In the genomic region with DNA sequence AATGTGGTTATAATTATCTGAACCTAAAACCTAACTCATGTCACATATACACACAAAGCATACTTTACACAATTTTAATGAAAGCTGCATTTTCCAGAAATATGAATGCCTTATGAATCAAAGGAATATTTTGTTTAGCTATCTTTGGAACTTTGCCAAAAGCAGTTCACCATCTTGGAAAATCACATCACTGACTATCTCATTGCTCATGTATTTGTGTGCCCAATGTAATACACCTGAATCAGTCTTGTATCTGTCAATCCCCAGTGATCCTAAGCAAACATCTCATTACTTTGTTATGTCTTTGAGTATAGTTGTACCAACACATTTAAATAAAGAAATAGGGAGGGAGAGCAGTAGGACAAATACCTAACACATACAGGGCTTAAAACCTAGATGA, we compare ENCODE assay signal across 18 cellular contexts.
"Had no signal": no experiment of that assay in that cellular context is flagged by ENCODE, and none has a peak within 500 bp of the region (broad histone marks: within the 10 kb centered on the region; RNA-seq: fewer than 3 reads in every experiment).

No MANE protein-coding gene starts in this region.

- H3K36me3 ChIP-seq: Peyer's patch had no signal

- H3K4me3 ChIP-seq: body of pancreas, Peyer's patch had no signal

- H3K27me3 ChIP-seq: body of pancreas, Peyer's patch had no signal

- H3K4me1 ChIP-seq: body of pancreas had no signal

- H3K27ac ChIP-seq: body of pancreas, Peyer's patch had no signal

- DNase-seq: activated CD4-positive, alpha-beta T cell treated with anti-CD3 and anti-CD28 coated beads for 4 hours; activated CD8-positive, alpha-beta memory T cell treated with anti-CD3 and anti-CD28 coated beads, Interleukin-2, amount 50 U/mL, for 4 hours; activated CD8-positive, alpha-beta T cell treated with anti-CD3 and anti-CD28 coated beads for 36 hours; activated naive CD4-positive, alpha-beta T cell; activated T-cell treated with anti-CD3 and anti-CD28 coated beads, Interleukin-2, amount 50 U/mL, for 1 hour; aorta; body of pancreas; central memory CD4-positive, alpha-beta T cell; KG1; NCI-H1092; NCI-H1417; NCI-H1694 treated with DMSO at 0.1 percent for 48 hours; NCI-H2029 treated with DMSO at 0.1 percent for 48 hours; NCI-H446; NCI-H748 treated with DMSO at 0.1 percent for 48 hours; Peyer's patch; SHP77 treated with DMSO at 0.1 percent for 48 hours had no signal

- H3K9me3 ChIP-seq: body of pancreas, Peyer's patch had no signal

- ATAC-seq: activated CD4-positive, CD25-positive, alpha-beta regulatory T cell treated with anti-CD3 and anti-CD28 coated beads, Interleukin-2, amount 50 U/mL, for 24 hours; activated CD8-positive, alpha-beta T cell treated with anti-CD3 and anti-CD28 coated beads for 36 hours; body of pancreas had no signal
